8 cellular contexts compared by ENCODE assay signal in the genomic region with DNA sequence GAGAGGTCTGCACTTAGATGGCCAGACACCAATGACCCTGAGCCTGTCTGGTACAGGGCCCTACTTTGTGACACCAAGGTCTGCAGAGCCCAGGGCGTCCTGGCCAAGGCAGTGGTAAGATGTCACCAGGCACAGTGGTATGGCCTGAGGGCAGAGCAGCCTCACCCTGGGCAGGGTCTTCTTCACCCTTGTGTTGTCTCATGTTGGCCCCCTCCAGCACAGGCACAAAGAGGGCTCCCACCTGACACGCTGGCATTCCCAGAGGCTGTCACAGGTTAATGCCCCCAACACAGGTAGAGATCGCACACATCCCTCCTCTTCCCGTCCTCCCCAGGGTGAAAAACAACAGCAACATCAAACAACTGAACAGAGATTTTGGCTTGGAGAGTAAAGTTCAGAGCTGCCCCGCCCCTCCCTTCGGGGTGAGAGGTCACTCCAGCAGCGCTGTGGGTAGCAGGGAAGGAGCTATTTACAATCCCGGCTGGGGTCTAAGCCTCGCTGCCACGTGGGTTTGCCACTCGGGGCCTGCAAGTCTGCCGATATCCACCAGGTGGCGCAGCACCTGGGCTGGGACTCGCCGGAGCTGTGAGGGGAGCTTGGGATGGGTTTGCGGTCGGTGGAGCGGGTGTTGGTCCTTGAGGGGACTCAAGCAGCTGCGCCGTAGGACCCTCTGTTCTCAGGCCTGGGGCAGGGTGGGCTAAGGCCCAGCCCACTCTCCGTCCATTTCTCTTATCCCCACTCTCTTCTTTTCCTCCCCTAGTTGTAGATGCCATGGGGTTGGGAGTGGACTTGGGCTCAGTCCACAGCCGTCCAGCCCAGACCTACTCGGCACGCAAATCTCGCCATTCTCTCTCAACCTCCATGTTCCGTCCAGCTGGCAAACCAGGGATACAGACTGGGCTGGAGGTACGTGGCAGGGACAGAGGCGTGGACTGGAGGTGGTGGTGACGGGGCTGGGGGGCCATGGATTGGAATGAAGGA.
DNase-seq lines count a peak whose midpoint lies in the region; ATAC-seq lines count a peak whose summit lies in the region.

No MANE protein-coding gene starts in this region.

- ATAC-seq in GM21528 (IDR thresholded peaks at IDR 0.05; ENCODE audit: low FRiP score, unreplicated experiment) (peak; percentile 49), GM21367 (IDR thresholded peaks at IDR 0.05; ENCODE audit: unreplicated experiment) (no peak)

- in situ Hi-C loops in ACHN (cut with HindIII; ENCODE audit: low pct_ligation_motif_present, low pct_unique_long_range_greater_than_20kb, low sequenced_read_pairs), result no loop called here

- H3K27ac ChIP-seq in caudate nucleus (ENCODE audit: low read depth, low read length), result no peak overlapping the region

- DNase-seq in ACHN, result peak; percentile 73
- DNase-seq in NCI-H2227 treated with DMSO at 0.1 percent for 48 hours (lab: John Stamatoyannopoulos, UW), result peak; percentile 77
- DNase-seq in activated CD4-positive, CD25-positive, alpha-beta regulatory T cell treated with anti-CD3 and anti-CD28 coated beads, Interleukin-2, amount 50 U/mL, for 72 hours, result peak; percentile 87
- peak in 56 of 61 donors; percentile 19 to 81 (median 56) for DNase-seq in caudate nucleus (lab: John Stamatoyannopoulos, UW)
- peak; percentile 69 for DNase-seq in kidney tubule cell (ENCODE audit: low spot score)
- DNase-seq in stimulated activated CD4-positive, alpha-beta T cell treated with anti-CD3 and anti-CD28 coated beads, Interleukin-2, amount 100 ng/mL, for 48 hours, result peak; percentile 88 to 89
